8 cellular contexts compared by ENCODE assay signal in genomic region chr3:48918388-48919214, GRCh38. TPM values are rescaled to one million over a fixed set of nuclear protein-coding genes. Genes with fewer than 3 reads are reported as not detected.
DNase-seq lines count a peak whose midpoint lies in the region; ATAC-seq, FAIRE-seq and TF ChIP-seq lines count a peak whose summit lies in the region.

ARIH2 (plus strand) TSS chr3:48918842; CDS start chr3:48927559, 8,717 bp downstream.

- peak within 1 kb of the TSS; percentile 84 for H4K5ac ChIP-seq in H1 (ENCODE audit: insufficient read length, low read depth, low read length)

- peak; percentile 74 to 93 (median 86) for DNase-seq in CD8-positive, alpha-beta T cell
- DNase-seq in NOMO-1 (lab: John Stamatoyannopoulos, UW; ENCODE audit: unreplicated experiment in 2 of 2) = peak; percentile 86 to 87
- DNase-seq in activated CD8-positive, alpha-beta memory T cell treated with anti-CD3 and anti-CD28 coated beads for 4 hours (ENCODE audit: low read depth in 2 of 2) = peak; percentile 76
- DNase-seq in H1 (ENCODE audit: low read depth in 1 of 2, low spot score in 2 of 2) = peak; percentile 68 to 90
- peak; percentile 96 for DNase-seq in mesenchymal stem cell
- peak; percentile 70 for DNase-seq in stimulated activated CD8-positive, alpha-beta memory T cell treated with anti-CD3 and anti-CD28 coated beads, Interleukin-15, amount 100 ng/mL, for 1 hour (ENCODE audit: low read depth)

- H3K36me3 ChIP-seq in CD8-positive, alpha-beta T cell (ENCODE audit: insufficient read depth, low read length) = peaks cover 4% of the 10 kb centered on the region
- peaks cover 0 to 3% (median 0%) of the 10 kb centered on the region in 4 experiments; a peak in 3 of 8 replicates for H3K36me3 ChIP-seq in H1 (ENCODE audit: control insufficient read depth in 2 of 4, insufficient read depth in 4 of 4, low read length in 3 of 4)
- H3K36me3 ChIP-seq in mesenchymal stem cell (ENCODE audit: control insufficient read depth in 1 of 2, insufficient read depth in 2 of 2, low read depth in 1 of 2, low read length in 2 of 2) = peaks cover 6% of the 10 kb centered on the region in 2 experiments

- peak; percentile 72 for ATAC-seq in CD8-positive, alpha-beta T cell
- peak; percentile 83 for ATAC-seq in GM19395 (IDR thresholded peaks at IDR 0.05; ENCODE audit: unreplicated experiment)
- peak; percentile 66 for ATAC-seq in HG03565 (IDR thresholded peaks at IDR 0.05; ENCODE audit: unreplicated experiment)

- peak within 1 kb of the TSS; percentile 79 for H2AFZ ChIP-seq in H1 (ENCODE audit: low read length)
- peak within 1 kb of the TSS; percentile 90 for H2AFZ ChIP-seq in mesenchymal stem cell (ENCODE audit: low read depth, low read length)

- peak within 1 kb of the TSS; percentile 92 for H3K4me3 ChIP-seq in CD8-positive, alpha-beta T cell (ENCODE audit: low read depth, low read length)
- peak within 1 kb of the TSS; percentile 65 to 97 (median 88) for H3K4me3 ChIP-seq in H1 (ENCODE audit: extremely low read depth in 1 of 4, insufficient read depth in 2 of 4, low read depth in 3 of 4, low read length in 4 of 4)
- peak within 1 kb of the TSS; percentile 86 to 89 for H3K4me3 ChIP-seq in mesenchymal stem cell (ENCODE audit: insufficient read depth in 1 of 2, low read depth in 1 of 2, low read length in 2 of 2)

- TF ChIP-seq RAD21 in H1 (IDR thresholded peaks at IDR 0.05 in 1 of 2, conservative IDR thresholded peaks at IDR 0.05 in 1 of 2; ENCODE audit: low read depth in 2 of 2, low read length in 2 of 2) = peak in 1 of 2 experiments; percentile 9; a peak in 1 of 4 replicates

- H3K79me1 ChIP-seq in H1 (ENCODE audit: low read depth, low read length) = peaks cover 3% of the 10 kb centered on the region
- H3K79me1 ChIP-seq in mesenchymal stem cell (replicated peaks; ENCODE audit: low read length, poor library complexity, severe bottlenecking) = peaks cover 2% of the 10 kb centered on the region

- no peak within 1 kb of the TSS for H2AK5ac ChIP-seq in H1 (ENCODE audit: low read depth, low read length)
- H2AK5ac ChIP-seq in mesenchymal stem cell (ENCODE audit: low read length, severe bottlenecking) = no peak within 1 kb of the TSS

- H2BK120ac ChIP-seq in H1 (replicated peaks; ENCODE audit: low read depth, low read length) = no peak within 1 kb of the TSS
- H2BK120ac ChIP-seq in mesenchymal stem cell (ENCODE audit: low read depth, low read length) = peak within 1 kb of the TSS; percentile 71

- peak within 1 kb of the TSS; percentile 99 for H3K27ac Mint-ChIP-seq in CD8-positive, alpha-beta T cell

- H3K18ac ChIP-seq in H1 (ENCODE audit: extremely low read depth, low read length) (no peak within 1 kb of the TSS; the same call in none of the 2 replicates), mesenchymal stem cell (ENCODE audit: low read depth in 1 of 2, low read length in 2 of 2) (peak within 1 kb of the TSS; percentile 72 to 88)

- H3K9me3 Mint-ChIP-seq in CD8-positive, alpha-beta T cell = no peaks in the 10 kb centered on the region

- FAIRE-seq in H1 (lab: Jason Lieb, UNC) = no peak

- H3K4me1 Mint-ChIP-seq in CD8-positive, alpha-beta T cell (ENCODE audit: low read depth) = peaks cover 27% of the 10 kb centered on the region

- peaks cover 4% of the 10 kb centered on the region; the same call in 1 of the 2 replicates for H3K23me2 ChIP-seq in H1 (ENCODE audit: low read depth, low read length)

- WGBS in H1 (ENCODE audit: extremely low coverage in 1 of 2, insufficient coverage in 1 of 2, insufficient read length in 1 of 2, insufficient replicate concordance in 2 of 2, low coverage in 1 of 2, low lambda C conversion rate in 2 of 2, missing lambda C conversion rate in 1 of 2), 2 experiments = 1% methylated on average over 89 of the region's 97 CpGs; no CpG with 5 or more reads in 1 of the 2 experiments
- under 1% methylated on average over 96 of the region's 97 CpGs for WGBS in mesenchymal stem cell

- H3K23ac ChIP-seq in H1 (ENCODE audit: insufficient read length) (no peak within 1 kb of the TSS), mesenchymal stem cell (ENCODE audit: low read length in 2 of 2) (peak within 1 kb of the TSS in 1 of 2 experiments; percentile 86)

- H3K79me2 ChIP-seq in H1 (ENCODE audit: control insufficient read depth in 1 of 2, insufficient read depth in 2 of 2, low read length in 2 of 2) = peaks cover 14 to 39% of the 10 kb centered on the region in 2 experiments

- no peak for TF ChIP-seq EP300 in H1 (IDR thresholded peaks at IDR 0.05; ENCODE audit: borderline replicate concordance in 1 of 2, low read depth in 2 of 2, low read length in 2 of 2)

- H2BK12ac ChIP-seq in H1 (ENCODE audit: low read depth, low read length) (no peak within 1 kb of the TSS), mesenchymal stem cell (ENCODE audit: low read length in 2 of 2) (peak within 1 kb of the TSS in 1 of 2 experiments; percentile 1)

- H3K4ac ChIP-seq in H1 (replicated peaks; ENCODE audit: insufficient read length, low read depth, low read length) = peak within 1 kb of the TSS; percentile 98
- peak within 1 kb of the TSS; percentile 75 to 77 for H3K4ac ChIP-seq in mesenchymal stem cell (ENCODE audit: low read depth in 1 of 2, low read length in 2 of 2)

- TF ChIP-seq POLR2A in H1 (IDR thresholded peaks at IDR 0.05; ENCODE audit: control extremely low read depth in 1 of 2, low read depth in 2 of 2, low read length in 2 of 2) = peak in 1 of 2 experiments; percentile 88; a peak in 2 of 3 replicates

- H2BK5ac ChIP-seq in H1 (ENCODE audit: low read depth, low read length) (peak within 1 kb of the TSS; percentile 84), mesenchymal stem cell (ENCODE audit: low read depth, low read length, poor library complexity, severe bottlenecking) (no peak within 1 kb of the TSS)

- intact Hi-C loops in CD8-positive, alpha-beta T cell (cut with DNase I, micrococcal nuclease) = loop anchor here (1.0 to 5.0 kb wide), 10 partner anchors 20 to 494 kb away; partner anchors contain the start of genes SLC25A20 (in 2 of the 2), IP6K2 (in 1 of the 2), NDUFAF3 (in 1 of the 2) and PFKFB4 (in 1 of the 2)

- H3K27ac ChIP-seq in CD8-positive, alpha-beta T cell (ENCODE audit: low read depth, low read length) = peak within 1 kb of the TSS; percentile 99
- H3K27ac ChIP-seq in H1 (ENCODE audit: low read depth, low read length) (peak within 1 kb of the TSS; percentile 75), mesenchymal stem cell (ENCODE audit: low read length, poor library complexity, severe bottlenecking) (peak within 1 kb of the TSS; percentile 64)

- H3K9ac ChIP-seq in H1 (replicated peaks in 1 of 4; ENCODE audit: extremely low read depth in 1 of 4, low read depth in 3 of 4, low read length in 3 of 4) (peak within 1 kb of the TSS; percentile 79 to 92 (median 80)), mesenchymal stem cell (ENCODE audit: low read length) (peak within 1 kb of the TSS; percentile 97)

- H2BK20ac ChIP-seq in H1 (ENCODE audit: low read length) = no peak within 1 kb of the TSS

- peaks cover 16% of the 10 kb centered on the region for H3K36me3 Mint-ChIP-seq in CD8-positive, alpha-beta T cell

- H3K4me2 ChIP-seq in H1 (ENCODE audit: insufficient read depth in 1 of 2, low read depth in 2 of 2, low read length in 2 of 2) = peak within 1 kb of the TSS; percentile 98 to 100
- H3K4me2 ChIP-seq in mesenchymal stem cell (ENCODE audit: low read length, poor library complexity, severe bottlenecking) = peak within 1 kb of the TSS; percentile 96

- H3K9me3 ChIP-seq in CD8-positive, alpha-beta T cell (ENCODE audit: low read length) = no peaks in the 10 kb centered on the region
- H3K9me3 ChIP-seq in H1 (ENCODE audit: insufficient read depth in 2 of 2, low read depth in 1 of 2, low read length in 1 of 2) (no peaks in the 10 kb centered on the region), mesenchymal stem cell (ENCODE audit: control insufficient read depth, low read length) (no peaks in the 10 kb centered on the region)

- peaks cover 5 to 8% of the 10 kb centered on the region in 2 experiments for H4K20me1 ChIP-seq in H1 (replicated peaks in 1 of 2; ENCODE audit: control insufficient read depth in 1 of 2, insufficient read depth in 2 of 2, low read length in 2 of 2)

- H2BK15ac ChIP-seq in H1 (ENCODE audit: low read length) (peak within 1 kb of the TSS; percentile 8; the same call in 1 of the 2 replicates), mesenchymal stem cell (ENCODE audit: low read depth, poor library complexity, severe bottlenecking) (no peak within 1 kb of the TSS)

- TF ChIP-seq CTCF in CD8-positive, alpha-beta T cell (IDR thresholded peaks at IDR 0.05) = peak; percentile 24
- TF ChIP-seq CTCF in H1 (IDR thresholded peaks at IDR 0.05; ENCODE audit: control extremely low read depth in 1 of 3, insufficient read depth in 1 of 3, low read depth in 1 of 3, low read length in 3 of 3) = 0 out of 4 replicates have a peak, but pooled peaks of 1 of the 3 experiments have one; percentile 1

- H3K27me3 ChIP-seq in CD8-positive, alpha-beta T cell (ENCODE audit: insufficient read depth, low read length) = no peaks in the 10 kb centered on the region
- no peaks in the 10 kb centered on the region for H3K27me3 ChIP-seq in H1 (replicated peaks in 1 of 4; ENCODE audit: control insufficient read depth in 3 of 4, extremely low read depth in 1 of 4, insufficient read depth in 3 of 4, low read length in 3 of 4)
- H3K27me3 ChIP-seq in mesenchymal stem cell (ENCODE audit: control insufficient read depth in 1 of 2, insufficient read depth in 1 of 2, low read length in 2 of 2) = no peaks in the 10 kb centered on the region

- H4K91ac ChIP-seq in H1 (replicated peaks; ENCODE audit: insufficient read length, low read length) (no peak within 1 kb of the TSS), mesenchymal stem cell (ENCODE audit: low read length) (peak within 1 kb of the TSS; percentile 70)

- CTCF ChIA-PET in CD8-positive, alpha-beta T cell (lab: Charles Lee) = interaction anchor here (1.1 to 3.3 kb wide), 3 partner anchors 10 to 45 kb away, joined by 3 to 13 read pairs (median 3); partner anchors contain the start of gene SLC25A20
- CTCF ChIA-PET in H1 (lab: Charles Lee; ENCODE audit: partially characterized antibody) = interaction anchor here (0.6 to 2.5 kb wide), 9 partner anchors 12 to 370 kb away, joined by 3 to 14 read pairs (median 3); partner anchors contain the start of genes C3orf62 and SLC25A20

- peak within 1 kb of the TSS; percentile 59 for H3K56ac ChIP-seq in H1 (replicated peaks; ENCODE audit: insufficient read length, low read depth, low read length)

- H3K4me1 ChIP-seq in CD8-positive, alpha-beta T cell (ENCODE audit: insufficient read depth, low read length) = peaks cover 22% of the 10 kb centered on the region
- H3K4me1 ChIP-seq in H1 (replicated peaks in 1 of 4; ENCODE audit: control insufficient read depth in 3 of 4, insufficient read depth in 4 of 4, low read length in 3 of 4) = peaks cover 0 to 3% (median 1%) of the 10 kb centered on the region in 4 experiments; a peak in 2 of 7 replicates
- peaks cover 17% of the 10 kb centered on the region for H3K4me1 ChIP-seq in mesenchymal stem cell (ENCODE audit: control insufficient read depth, insufficient read depth, low read depth, low read length)

- no peaks in the 10 kb centered on the region for H3K27me3 Mint-ChIP-seq in CD8-positive, alpha-beta T cell (ENCODE audit: low read depth)

- H4K8ac ChIP-seq in H1 (ENCODE audit: extremely low read depth, insufficient read depth, low read length) (peak within 1 kb of the TSS; percentile 91), mesenchymal stem cell (ENCODE audit: low read length) (peak within 1 kb of the TSS; percentile 67)

- H3K14ac ChIP-seq in H1 (ENCODE audit: insufficient read length) (no peak within 1 kb of the TSS), mesenchymal stem cell (ENCODE audit: low read length in 2 of 2) (peak within 1 kb of the TSS; percentile 17 to 55)

- POLR2A ChIA-PET in CD8-positive, alpha-beta T cell (lab: Charles Lee) = interaction anchor here (0.5 to 2.4 kb wide), 14 partner anchors 9 to 1515 kb away, joined by 3 to 26 read pairs (median 4); partner anchors contain the start of genes IP6K2, PRKAR2A, SLC25A20 and USP4
- POLR2A ChIA-PET in H1 (lab: Charles Lee; ENCODE audit: partially characterized antibody) = interaction anchor here (0.7 to 2.7 kb wide), 20 partner anchors 9 to 287 kb away, joined by 3 to 12 read pairs (median 3); partner anchors contain the start of genes IMPDH2, IP6K2, P4HTM and PRKAR2A

- peak within 1 kb of the TSS; percentile 98 for H3K4me3 Mint-ChIP-seq in CD8-positive, alpha-beta T cell

RNA-seq across cellular contexts. Expression of gene ARIH2, which starts in this region (rescaled TPM):
- total RNA-seq in CD8-positive, alpha-beta T cell = 100 to 1,000 TPM; 225 to 242 TPM
- 121 and 136 TPM in 2 replicates for total RNA-seq in H1 (2021; fragmentation: NEBNext Ultra II Directional; extraction: Animal tissue kit (Norgen Biotek cat#: 25700))
- polyA plus RNA-seq in H1 (2011; rRNA removed) = 70.3 and 72.9 TPM in 2 replicates
- polyA plus RNA-seq in H1 (2011; cell fraction: cytosol; rRNA removed) = 84.5 TPM
- polyA plus RNA-seq in H1 (2011; cell fraction: nucleus; rRNA removed) = 101 TPM
- 73.0 to 87.2 TPM (median 83.2 TPM) in 4 replicates for polyA plus RNA-seq in H1 (2012, experiment 1 of 2)
- polyA plus RNA-seq in H1 (2012, experiment 2 of 2) = 21.8 TPM
- polyA plus RNA-seq in H1 (2013, experiment 1 of 2) = 58.5 TPM
- polyA plus RNA-seq in H1 (2013, experiment 2 of 2) = 59.3 TPM
- 171 and 221 TPM in 2 replicates for polyA minus RNA-seq in H1 (2011; rRNA and poly(A)+ RNA removed)
- 86.0 TPM for polyA minus RNA-seq in H1 (2011; cell fraction: cytosol; rRNA and poly(A)+ RNA removed)
- 73.0 TPM for polyA minus RNA-seq in H1 (2011; cell fraction: nucleus; rRNA and poly(A)+ RNA removed)
- 45.9 TPM for polyA plus RNA-seq in mesenchymal stem cell (2013, experiment 1 of 2)
- polyA plus RNA-seq in mesenchymal stem cell (2013, experiment 2 of 2) = 46.2 TPM

Comparison
In these comparisons a context has a peak if more than half of its experiments do, and no peak if none do; other contexts are left out.
1. Peak in every context shown above with its lines: DNase-seq, ATAC-seq, H3K4me3 ChIP-seq and H3K27ac ChIP-seq.